10 cellular contexts compared by ENCODE assay signal in the genomic region with DNA sequence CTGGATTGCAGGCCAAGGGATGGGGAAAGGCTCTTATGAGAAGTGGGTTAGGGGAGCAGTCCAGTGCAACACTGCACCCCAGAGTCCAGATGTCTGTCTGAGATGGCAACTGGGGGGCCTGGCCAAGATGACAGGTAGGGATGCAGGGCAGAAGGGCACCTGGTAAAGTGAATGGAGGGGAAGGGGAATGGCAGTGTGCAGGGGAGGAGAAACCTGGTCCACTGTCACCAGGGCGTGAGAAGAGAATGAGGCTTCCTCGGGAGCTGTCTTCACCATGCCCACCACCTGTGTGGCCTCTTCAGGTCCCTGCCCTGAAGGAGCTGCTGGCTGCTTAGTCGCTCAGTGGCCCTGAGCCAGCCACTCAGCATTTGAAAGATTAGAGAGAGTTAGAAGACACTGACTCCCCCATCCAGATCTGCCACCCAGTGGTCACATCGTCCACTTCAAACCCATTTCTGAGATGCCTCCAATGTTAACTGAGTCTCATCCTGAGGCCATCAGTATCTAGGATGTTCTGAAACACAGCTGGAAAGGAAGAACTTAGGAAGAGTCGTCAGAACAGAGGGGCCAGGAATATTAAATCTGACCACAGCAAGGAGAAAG. TPM values are rescaled to one million over a fixed set of nuclear protein-coding genes. Genes with fewer than 3 reads are reported as not detected.
DNase-seq lines count a peak whose midpoint lies in the region; ATAC-seq and TF ChIP-seq lines count a peak whose summit lies in the region.
"Had no signal": no experiment of that assay in that cellular context is flagged by ENCODE, and none has a peak within 500 bp of the region (broad histone marks: within the 10 kb centered on the region; RNA-seq: fewer than 3 reads in every experiment).

No MANE protein-coding gene starts in this region.

- H3K4me3 Mint-ChIP-seq in brain, result peak overlapping the region; percentile 14 to 54 (median 37)
- H3K4me3 Mint-ChIP-seq: activated naive CD8-positive, alpha-beta T cell; B cell had no signal

- TF ChIP-seq CTCF in brain (conservative IDR thresholded peaks at IDR 0.05) (peak in 1 of 2 experiments; percentile 7), tibial nerve (IDR thresholded peaks at IDR 0.05) (no peak)

- H3K36me3 ChIP-seq in tibial nerve, result no peaks in the 10 kb centered on the region

- TF ChIP-seq EP300 in tibial nerve (IDR thresholded peaks at IDR 0.05), result no peak

- H3K4me1 ChIP-seq in tibial nerve, result peaks cover 0 to 73% (median 29%) of the 10 kb centered on the region in 4 donors

- H3K36me3 Mint-ChIP-seq in brain, result no peaks in the 10 kb centered on the region
- H3K36me3 Mint-ChIP-seq: activated naive CD8-positive, alpha-beta T cell had no signal

- ATAC-seq in GM21723 (IDR thresholded peaks at IDR 0.05; ENCODE audit: unreplicated experiment) (no peak), HG03432 (IDR thresholded peaks at IDR 0.05; ENCODE audit: unreplicated experiment) (no peak)

- no peaks in the 10 kb centered on the region for H3K9me3 Mint-ChIP-seq in brain

- DNase-seq in NCI-H82 (lab: John Stamatoyannopoulos, UW) (peak; percentile 22), NCI-H82 treated with DMSO at 0.1 percent for 48 hours (lab: John Stamatoyannopoulos, UW; ENCODE audit: unreplicated experiment) (no peak), tibial nerve (ENCODE audit: low spot score in 2 of 2) (no peak), NCI-H146 treated with DMSO at 0.1 percent for 48 hours (lab: John Stamatoyannopoulos, UW; ENCODE audit: unreplicated experiment) (no peak)

- 44 to 45% methylated on average over 5 of the region's 5 CpGs for WGBS in tibial nerve, 2 donors

- H3K27ac ChIP-seq in layer of hippocampus (ENCODE audit: low read depth, low read length), result peak overlapping the region; percentile 50
- H3K27ac ChIP-seq in tibial nerve, result peak overlapping the region; percentile 28 to 87 (median 50)

- peaks cover 80% of the 10 kb centered on the region for H3K4me1 Mint-ChIP-seq in brain

- peak overlapping the region; percentile 65 to 92 (median 88) for H3K27ac Mint-ChIP-seq in brain
- H3K27ac Mint-ChIP-seq: activated naive CD8-positive, alpha-beta T cell; B cell had no signal

- TF ChIP-seq POLR2A in tibial nerve (IDR thresholded peaks at IDR 0.05), result no peak

- H3K27me3 Mint-ChIP-seq in brain, result peaks cover 6% of the 10 kb centered on the region

- no peak overlapping the region for H3K4me3 ChIP-seq in tibial nerve

- H3K9me3 ChIP-seq in tibial nerve, result no peaks in the 10 kb centered on the region

- H3K27me3 ChIP-seq in layer of hippocampus (ENCODE audit: control insufficient read depth, insufficient read depth, low read length) (no peaks in the 10 kb centered on the region), tibial nerve (no peaks in the 10 kb centered on the region)

RNA-seq across cellular contexts. Expression of gene PLEKHG3, which starts 57.3 kb away (rescaled TPM):
- polyA plus RNA-seq in brain (ENCODE audit: insufficient read depth, low read depth, low replicate concordance), result 50.7 TPM
- 10 to 100 TPM; 33.3 to 73.9 (median 63.1) TPM for total RNA-seq in tibial nerve
